Comparison of ENCODE assay signal across 1 cellular context in the genomic region with DNA sequence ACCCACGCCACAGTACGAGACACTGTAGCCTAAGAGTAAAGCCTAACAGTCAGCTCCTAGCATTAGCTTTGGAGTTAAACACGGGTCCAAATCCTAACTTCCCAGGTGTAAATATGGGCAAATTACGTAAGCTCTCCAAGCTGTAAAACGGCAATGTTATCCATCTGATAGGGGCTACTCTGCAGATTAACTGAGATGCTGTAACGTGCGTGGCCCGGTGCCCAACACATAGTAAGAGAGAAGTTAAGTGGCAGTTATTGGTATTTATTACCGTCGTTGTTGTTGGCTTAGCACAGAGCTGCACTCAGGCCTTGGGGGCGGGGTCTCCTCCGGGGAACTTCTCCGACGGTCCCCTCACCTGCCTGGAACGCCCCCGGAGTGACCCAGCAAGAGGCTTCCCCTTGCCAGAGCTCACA.
TF ChIP-seq lines count a peak whose summit lies in the region.

No MANE protein-coding gene starts in this region.

TF ChIP-seq in GM23338, 12 proteins besides CTCF, POLR2A, EP300 and RAD21 (continued from another document):
- TF ChIP-seq ZNF462 (CRISPR knock-in tag; IDR thresholded peaks at IDR 0.05) (no peak), JUNB (IDR thresholded peaks at IDR 0.05; ENCODE audit: unreplicated experiment) (no peak), REST (IDR thresholded peaks at IDR 0.05; ENCODE audit: unreplicated experiment) (no peak), POLR2AphosphoS5 (IDR thresholded peaks at IDR 0.05; ENCODE audit: low read depth) (no peak), ETS1 (IDR thresholded peaks at IDR 0.05) (no peak), CREB1 (CRISPR knock-in tag; IDR thresholded peaks at IDR 0.05; ENCODE audit: low read depth) (no peak), NANOG (IDR thresholded peaks at IDR 0.05; ENCODE audit: borderline replicate concordance) (no peak)
